In the genomic region with DNA sequence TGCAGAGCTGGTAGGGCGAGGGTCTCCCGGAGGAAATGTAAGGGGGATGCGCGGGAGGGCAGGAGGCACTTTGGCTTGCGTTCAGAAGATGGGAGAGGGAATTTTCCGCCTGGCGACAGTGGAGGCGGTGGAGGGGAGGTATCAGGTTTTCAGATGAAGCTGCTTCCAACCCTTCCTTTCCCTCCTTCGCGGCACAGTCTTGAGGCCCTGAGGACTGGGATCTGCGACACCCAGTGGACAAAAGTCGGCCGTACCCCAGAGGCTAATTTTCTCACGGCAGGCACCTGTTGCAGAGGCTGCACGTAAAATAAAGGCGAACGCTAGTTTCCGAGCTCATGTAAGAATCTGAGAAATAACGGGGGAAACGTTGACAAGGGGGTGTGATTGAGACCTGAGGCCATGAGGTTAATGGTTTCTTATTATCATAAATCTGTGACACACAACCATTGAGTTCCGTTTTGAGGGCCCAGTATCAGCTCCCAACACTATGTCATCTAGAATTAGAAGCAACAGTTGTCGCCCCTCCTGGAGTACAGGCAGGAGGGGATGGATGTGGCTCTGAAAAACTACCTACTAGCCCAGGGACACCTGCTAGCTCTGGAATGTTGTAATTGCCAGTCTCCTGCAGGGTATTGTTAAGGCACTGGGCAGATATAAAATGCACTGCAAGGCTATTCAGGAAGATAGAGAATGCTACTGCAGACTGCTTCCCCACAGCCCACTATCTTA, we compare ENCODE assay signal across 8 cellular contexts. TPM values are rescaled to one million over a fixed set of nuclear protein-coding genes. Genes with fewer than 3 reads are reported as not detected.
DNase-seq lines count a peak whose midpoint lies in the region; ATAC-seq and TF ChIP-seq lines count a peak whose summit lies in the region.

No MANE protein-coding gene starts in this region.

- peak overlapping the region in 3 of 6 donors; percentile 66 to 78 (median 73) for H3K27ac Mint-ChIP-seq in naive B cell

- H3K4me1 ChIP-seq in BE2C (no peaks in the 10 kb centered on the region), esophagus squamous epithelium (peaks cover 0 to 21% (median 0%) of the 10 kb centered on the region in 3 donors), subcutaneous abdominal adipose tissue (ENCODE audit: control insufficient read depth in 5 of 5, insufficient read depth in 5 of 5, low read length in 5 of 5) (peaks cover 0 to 11% (median 8%) of the 10 kb centered on the region in 5 donors)

- H3K9me3 ChIP-seq in BE2C: no peaks in the 10 kb centered on the region
- H3K9me3 ChIP-seq in esophagus squamous epithelium: no peaks in the 10 kb centered on the region
- no peaks in the 10 kb centered on the region for H3K9me3 ChIP-seq in subcutaneous abdominal adipose tissue (ENCODE audit: control insufficient read depth in 5 of 5, low read length in 5 of 5)

- no peaks in the 10 kb centered on the region for H3K36me3 Mint-ChIP-seq in naive B cell

- WGBS in esophagus squamous epithelium, 2 donors: 6 to 29% methylated on average over 8 to 21 of the region's 22 CpGs

- H3K27me3 Mint-ChIP-seq in naive B cell: peaks cover 0 to 12% (median 0%) of the 10 kb centered on the region in 3 donors

- ATAC-seq in GM19023 (IDR thresholded peaks at IDR 0.05; ENCODE audit: unreplicated experiment) (peak; percentile 44), HG03439 (IDR thresholded peaks at IDR 0.05; ENCODE audit: unreplicated experiment) (peak; percentile 55), naive B cell (ENCODE audit: low read depth in 2 of 2) (peak; percentile 72 to 76)

- no peaks in the 10 kb centered on the region for H3K36me3 ChIP-seq in BE2C
- H3K36me3 ChIP-seq in esophagus squamous epithelium: no peaks in the 10 kb centered on the region
- no peaks in the 10 kb centered on the region for H3K36me3 ChIP-seq in subcutaneous abdominal adipose tissue (ENCODE audit: control insufficient read depth in 5 of 5, insufficient read depth in 5 of 5, low read length in 5 of 5)

- DNase-seq in BE2C (peak; percentile 66), NCI-H748 (lab: John Stamatoyannopoulos, UW; ENCODE audit: unreplicated experiment) (peak; percentile 82), esophagus squamous epithelium (lab: John Stamatoyannopoulos, UW) (no peak), naive B cell (peak; percentile 38)
- DNase-seq in activated T-cell treated with anti-CD3 and anti-CD28 coated beads, Interleukin-2, amount 50 U/mL, for 1 hour: peak; percentile 59

- TF ChIP-seq CTCF in BE2C (IDR thresholded peaks at IDR 0.05; ENCODE audit: low read depth, low read length): peak; percentile 64
- TF ChIP-seq CTCF in esophagus squamous epithelium (IDR thresholded peaks at IDR 0.05): peak in 5 of 6 experiments; percentile 27 to 44 (median 33)

- intact Hi-C loops in esophagus squamous epithelium (cut with DNase I): no loop called here

- peaks cover 0 to 4% (median 0%) of the 10 kb centered on the region in 7 donors for H3K9me3 Mint-ChIP-seq in naive B cell

- H3K4me1 Mint-ChIP-seq in naive B cell: peaks cover 35 to 46% (median 37%) of the 10 kb centered on the region in 3 donors

- H3K4me3 Mint-ChIP-seq in naive B cell: peak overlapping the region; percentile 90 to 98 (median 95)

- peak overlapping the region; percentile 61 for H3K4me3 ChIP-seq in BE2C (ENCODE audit: low read depth, low read length)
- H3K4me3 ChIP-seq in esophagus squamous epithelium: peak overlapping the region; percentile 38 to 74 (median 56)
- H3K4me3 ChIP-seq in subcutaneous abdominal adipose tissue (ENCODE audit: low read depth in 1 of 5, low read length in 5 of 5): peak overlapping the region; percentile 38 to 68 (median 63)

- H3K27me3 ChIP-seq in BE2C: no peaks in the 10 kb centered on the region
- peaks cover 0 to 17% (median 1%) of the 10 kb centered on the region in 4 donors for H3K27me3 ChIP-seq in esophagus squamous epithelium
- H3K27me3 ChIP-seq in subcutaneous abdominal adipose tissue (ENCODE audit: control insufficient read depth in 5 of 5, insufficient read depth in 4 of 5, low read length in 5 of 5): peaks cover 8 to 29% (median 23%) of the 10 kb centered on the region in 5 donors

- TF ChIP-seq POLR2A in esophagus squamous epithelium (IDR thresholded peaks at IDR 0.05): no peak

- H3K27ac ChIP-seq in esophagus squamous epithelium (peak overlapping the region in 3 of 4 donors; percentile 73 to 84 (median 79)), subcutaneous abdominal adipose tissue (ENCODE audit: low read depth, low read length) (no peak overlapping the region)

- no peak overlapping the region for H3K9ac ChIP-seq in subcutaneous abdominal adipose tissue (ENCODE audit: low read length in 5 of 5)

RNA-seq across cellular contexts. Expression of a gene that starts 1.1 kb away (rescaled TPM):
- 2.2 TPM for polyA plus RNA-seq in BE2C (2012; ENCODE audit: insufficient read depth, insufficient read length, low read depth)
- 1 to 10 TPM in 1 of 4 donors, under 1 TPM in 2, not detected in 1; 0.22 to 2.3 (median 0.73) TPM for total RNA-seq in esophagus squamous epithelium
- polyA plus RNA-seq in naive B cell (ENCODE audit: low read depth in 6 of 6): 10 to 100 TPM; 14.1 to 30.6 (median 23.5) TPM

RNA-seq across cellular contexts. Expression of a gene that starts 37.4 kb away (rescaled TPM):
- polyA plus RNA-seq in BE2C (2012; ENCODE audit: insufficient read depth, insufficient read length, low read depth): 0.71 TPM
- 1 to 10 TPM in 1 of 4 donors, under 1 TPM in 3; 0.35 to 1.7 (median 0.63) TPM for total RNA-seq in esophagus squamous epithelium
- polyA plus RNA-seq in naive B cell (ENCODE audit: low read depth in 6 of 6): 1 to 10 TPM in 2 of 6 donors, under 1 TPM in 3, not detected in 1; 0.66 to 1.5 (median 0.90) TPM

RNA-seq across cellular contexts. Expression of a gene that starts 43.4 kb away (rescaled TPM):
- polyA plus RNA-seq in BE2C (2012; ENCODE audit: insufficient read depth, insufficient read length, low read depth): 4.2 TPM
- 10 to 100 TPM in 1 of 4 donors, 1 to 10 TPM in 3; 1.7 to 19.5 (median 5.0) TPM for total RNA-seq in esophagus squamous epithelium
- polyA plus RNA-seq in naive B cell (ENCODE audit: low read depth in 6 of 6): 10 to 100 TPM; 11.1 to 14.7 (median 12.9) TPM

RNA-seq across cellular contexts. Expression of a gene that starts 52.9 kb away (rescaled TPM):
- polyA plus RNA-seq in BE2C (2012; ENCODE audit: insufficient read depth, insufficient read length, low read depth): 9.6 TPM
- total RNA-seq in esophagus squamous epithelium: 10 to 100 TPM in 3 of 4 donors, 1 to 10 TPM in 1; 9.5 to 16.6 (median 15.1) TPM
- 10 to 100 TPM in 5 of 6 donors, 1 to 10 TPM in 1; 8.5 to 14.4 (median 12.5) TPM for polyA plus RNA-seq in naive B cell (ENCODE audit: low read depth in 6 of 6)
